ENCODE assay signal across 1 cellular context in genomic region chr2:132489150-132489549, GRCh38.
A peak's percentile ranks its signal among the peaks of the same experiment; 100 is the strongest.
TF ChIP-seq lines count a peak whose summit lies in the region.

No MANE protein-coding gene starts in this region.

TF ChIP-seq in WTC11, 78 proteins besides CTCF, POLR2A, EP300 and RAD21 (continued from another document and continues in another):
- TF ChIP-seq PRDM15 (CRISPR knock-in tag; IDR thresholded peaks at IDR 0.05) (peak; percentile 39; the same call in 1 of the 2 replicates), MLX (CRISPR knock-in tag; IDR thresholded peaks at IDR 0.05) (peak; percentile 83; the same call in 1 of the 2 replicates), ZNF281 (CRISPR knock-in tag; IDR thresholded peaks at IDR 0.05) (peak; percentile 76; the same call in 1 of the 2 replicates), SMAD3 (CRISPR knock-in tag; IDR thresholded peaks at IDR 0.05; ENCODE audit: borderline replicate concordance) (peak; percentile 86; the same call in 1 of the 2 replicates), RELA (CRISPR knock-in tag; IDR thresholded peaks at IDR 0.05; ENCODE audit: borderline replicate concordance) (peak; percentile 61; the same call in 1 of the 2 replicates), GRHL2 (CRISPR knock-in tag; IDR thresholded peaks at IDR 0.05; ENCODE audit: insufficient replicate concordance, severe bottlenecking) (no peak), SMAD4 (CRISPR knock-in tag; IDR thresholded peaks at IDR 0.05) (peak; percentile 89; the same call in 1 of the 2 replicates), ZNF138 (CRISPR knock-in tag; conservative IDR thresholded peaks at IDR 0.05) (no peak), ZNF396 (CRISPR knock-in tag; IDR thresholded peaks at IDR 0.05; ENCODE audit: borderline replicate concordance) (no peak; the same call in 1 of the 2 replicates), ZNF416 (CRISPR knock-in tag; IDR thresholded peaks at IDR 0.05) (no peak), TEAD1 (CRISPR knock-in tag; IDR thresholded peaks at IDR 0.05) (peak; percentile 87), ATF1 (CRISPR knock-in tag; IDR thresholded peaks at IDR 0.05) (no peak), ZNF121 (CRISPR knock-in tag; IDR thresholded peaks at IDR 0.05) (no peak), PREB (CRISPR knock-in tag; IDR thresholded peaks at IDR 0.05; ENCODE audit: borderline replicate concordance) (no peak), OVOL2 (CRISPR knock-in tag; IDR thresholded peaks at IDR 0.05; ENCODE audit: borderline replicate concordance) (no peak), JAZF1 (CRISPR knock-in tag; IDR thresholded peaks at IDR 0.05) (no peak), ESRRA (CRISPR knock-in tag; IDR thresholded peaks at IDR 0.05; ENCODE audit: borderline replicate concordance) (peak; percentile 80; the same call in 1 of the 2 replicates), E2F5 (CRISPR knock-in tag; IDR thresholded peaks at IDR 0.05) (no peak), TEAD4 (CRISPR knock-in tag; IDR thresholded peaks at IDR 0.05) (peak; percentile 88), NR1H2 (CRISPR knock-in tag; IDR thresholded peaks at IDR 0.05) (no peak), ZNF232 (CRISPR knock-in tag; IDR thresholded peaks at IDR 0.05) (peak; percentile 86), GTF2I (CRISPR knock-in tag; conservative IDR thresholded peaks at IDR 0.05) (no peak), ERG (CRISPR knock-in tag; IDR thresholded peaks at IDR 0.05) (no peak), ZNF425 (CRISPR knock-in tag; conservative IDR thresholded peaks at IDR 0.05) (no peak), ATF6 (CRISPR knock-in tag; IDR thresholded peaks at IDR 0.05) (no peak), ZBTB21 (CRISPR knock-in tag; IDR thresholded peaks at IDR 0.05; ENCODE audit: borderline replicate concordance) (peak; percentile 60; the same call in 1 of the 2 replicates), ELF4 (CRISPR knock-in tag; IDR thresholded peaks at IDR 0.05; ENCODE audit: low read depth) (no peak), FOXP4 (CRISPR knock-in tag; IDR thresholded peaks at IDR 0.05) (peak; percentile 96), ZNF219 (CRISPR knock-in tag; IDR thresholded peaks at IDR 0.05; ENCODE audit: borderline replicate concordance) (peak; percentile 96), HMGXB4 (CRISPR knock-in tag; IDR thresholded peaks at IDR 0.05) (peak; percentile 35; the same call in 1 of the 2 replicates), FOXJ3 (CRISPR knock-in tag; IDR thresholded peaks at IDR 0.05; ENCODE audit: borderline replicate concordance) (no peak), EMX1 (CRISPR knock-in tag; IDR thresholded peaks at IDR 0.05) (no peak), CBFB (CRISPR knock-in tag; IDR thresholded peaks at IDR 0.05; ENCODE audit: low read depth) (no peak), TP53 (CRISPR knock-in tag; IDR thresholded peaks at IDR 0.05) (0 out of 2 replicates have a peak, but pooled peaks have one; percentile 69), NR3C1 (CRISPR knock-in tag; conservative IDR thresholded peaks at IDR 0.05; ENCODE audit: low read depth) (no peak), USF2 (CRISPR knock-in tag; IDR thresholded peaks at IDR 0.05) (no peak)
